ENCODE assay signal across 11 cellular contexts in the genomic region with DNA sequence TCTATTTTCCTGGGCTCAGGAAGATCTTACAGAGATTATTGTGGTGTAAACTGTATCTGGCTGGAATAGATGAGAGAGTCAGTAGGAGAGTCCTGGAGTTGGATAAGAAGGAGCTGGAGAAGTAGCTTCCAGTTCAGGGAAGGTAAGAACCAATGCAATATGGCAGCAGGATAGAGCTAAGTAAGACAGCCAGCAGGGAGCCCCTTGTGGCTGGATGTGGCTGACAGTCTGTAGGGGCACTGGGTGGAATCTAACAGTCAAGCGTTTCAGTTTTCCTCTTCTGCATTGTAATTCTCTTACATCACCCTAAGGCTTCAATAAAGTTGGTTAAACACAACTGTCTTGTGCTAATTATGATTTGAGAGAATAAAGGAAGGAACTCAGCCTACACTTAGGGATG.
DNase-seq lines count a peak whose midpoint lies in the region; ATAC-seq, FAIRE-seq and TF ChIP-seq lines count a peak whose summit lies in the region.
"Had no signal": no experiment of that assay in that cellular context is flagged by ENCODE, and none has a peak within 500 bp of the region (broad histone marks: within the 10 kb centered on the region; RNA-seq: fewer than 3 reads in every experiment).

No MANE protein-coding gene starts in this region.

- no peak overlapping the region for H3K27ac Mint-ChIP-seq in stimulated activated effector memory CD8-positive, alpha-beta T cell treated with anti-CD3 and anti-CD28 coated beads, Interleukin-12 subunit alpha, Interleukin-12 subunit beta, amount 100 ng/mL, for 72 hours
- H3K27ac Mint-ChIP-seq: activated naive CD4-positive, alpha-beta T cell treated with anti-CD3 and anti-CD28 coated beads, Interleukin-2, amount 10 ng/mL, durations not matched to agents 7 days and 5 days had no signal

- peak; percentile 19 for ATAC-seq in stimulated activated effector memory CD8-positive, alpha-beta T cell treated with anti-CD3 and anti-CD28 coated beads, Interleukin-12 subunit alpha, Interleukin-12 subunit beta, amount 100 ng/mL, for 72 hours
- ATAC-seq in GM18517 (IDR thresholded peaks at IDR 0.05; ENCODE audit: unreplicated experiment), result no peak
- ATAC-seq: mucosa of descending colon had no signal

- peaks cover 2% of the 10 kb centered on the region for H3K27me3 ChIP-seq in bronchial epithelial cell (ENCODE audit: control insufficient read depth, insufficient read depth, low read length)

- no peak overlapping the region for H3K4me3 ChIP-seq in bronchial epithelial cell (ENCODE audit: low read depth, low read length)
- H3K4me3 ChIP-seq: mucosa of descending colon had no signal

- no peaks in the 10 kb centered on the region for H3K9me3 Mint-ChIP-seq in stimulated activated effector memory CD8-positive, alpha-beta T cell treated with anti-CD3 and anti-CD28 coated beads, Interleukin-12 subunit alpha, Interleukin-12 subunit beta, amount 100 ng/mL, for 72 hours
- H3K9me3 Mint-ChIP-seq: activated naive CD4-positive, alpha-beta T cell treated with anti-CD3 and anti-CD28 coated beads, Interleukin-2, amount 10 ng/mL, durations not matched to agents 7 days and 5 days had no signal

- peak; percentile 2 for TF ChIP-seq CTCF in bronchial epithelial cell (IDR thresholded peaks at IDR 0.05; ENCODE audit: insufficient read depth, low read length, severe bottlenecking)

- no peaks in the 10 kb centered on the region for H3K36me3 Mint-ChIP-seq in stimulated activated effector memory CD8-positive, alpha-beta T cell treated with anti-CD3 and anti-CD28 coated beads, Interleukin-12 subunit alpha, Interleukin-12 subunit beta, amount 100 ng/mL, for 72 hours
- H3K36me3 Mint-ChIP-seq: activated naive CD4-positive, alpha-beta T cell treated with anti-CD3 and anti-CD28 coated beads, Interleukin-2, amount 10 ng/mL, durations not matched to agents 7 days and 5 days had no signal

- no peaks in the 10 kb centered on the region for H3K36me3 ChIP-seq in bronchial epithelial cell (ENCODE audit: control insufficient read depth, insufficient read depth, low read length)

- no peaks in the 10 kb centered on the region for H3K4me1 Mint-ChIP-seq in stimulated activated effector memory CD8-positive, alpha-beta T cell treated with anti-CD3 and anti-CD28 coated beads, Interleukin-12 subunit alpha, Interleukin-12 subunit beta, amount 100 ng/mL, for 72 hours
- H3K4me1 Mint-ChIP-seq: activated naive CD4-positive, alpha-beta T cell treated with anti-CD3 and anti-CD28 coated beads, Interleukin-2, amount 10 ng/mL, durations not matched to agents 7 days and 5 days had no signal

- DNase-seq in NCI-H1694 treated with DMSO at 0.1 percent for 48 hours (lab: John Stamatoyannopoulos, UW) (peak; percentile 10), NCI-H1694 (lab: John Stamatoyannopoulos, UW) (no peak), NCI-H69 (lab: John Stamatoyannopoulos, UW) (peak; percentile 42), bronchial epithelial cell (ENCODE audit: low read depth) (no peak), urothelium cell line (ENCODE audit: low spot score) (no peak), cortex of kidney (lab: John Stamatoyannopoulos, UW) (no peak)
- no peak for DNase-seq in stimulated activated effector memory CD8-positive, alpha-beta T cell treated with anti-CD3 and anti-CD28 coated beads, Interleukin-12 subunit alpha, Interleukin-12 subunit beta, amount 100 ng/mL, for 72 hours (ENCODE audit: low spot score in 2 of 2)
- DNase-seq: activated naive CD4-positive, alpha-beta T cell treated with anti-CD3 and anti-CD28 coated beads, Interleukin-2, amount 10 ng/mL, durations not matched to agents 7 days and 5 days; mucosa of descending colon had no signal

- no peak for FAIRE-seq in bronchial epithelial cell (lab: Jason Lieb, UNC)
- FAIRE-seq in urothelium cell line (lab: Jason Lieb, UNC), result no peak
- FAIRE-seq: A204.1 had no signal

- H3K4me3 Mint-ChIP-seq in stimulated activated effector memory CD8-positive, alpha-beta T cell treated with anti-CD3 and anti-CD28 coated beads, Interleukin-12 subunit alpha, Interleukin-12 subunit beta, amount 100 ng/mL, for 72 hours, result no peak overlapping the region
- H3K4me3 Mint-ChIP-seq: activated naive CD4-positive, alpha-beta T cell treated with anti-CD3 and anti-CD28 coated beads, Interleukin-2, amount 10 ng/mL, durations not matched to agents 7 days and 5 days had no signal

Comparison
In these comparisons a context has a peak if more than half of its experiments do, and no peak if none do; other contexts are left out.
1. DNase-seq: peak in NCI-H1694 treated with DMSO at 0.1 percent for 48 hours (single experiment) and NCI-H69 (single experiment); none in NCI-H1694 (single experiment), bronchial epithelial cell (single experiment), stimulated activated effector memory CD8-positive, alpha-beta T cell treated with anti-CD3 and anti-CD28 coated beads, Interleukin-12 subunit alpha, Interleukin-12 subunit beta, amount 100 ng/mL, for 72 hours (0 of 2), urothelium cell line (single experiment) and cortex of kidney (single experiment).